9 cellular contexts compared by ENCODE assay signal in genomic region chr7:31443457-31443856, GRCh38.
DNase-seq lines count a peak whose midpoint lies in the region; ATAC-seq, FAIRE-seq and TF ChIP-seq lines count a peak whose summit lies in the region.
"Had no signal": no experiment of that assay in that cellular context is flagged by ENCODE, and none has a peak within 500 bp of the region (broad histone marks: within the 10 kb centered on the region; RNA-seq: fewer than 3 reads in every experiment).

No MANE protein-coding gene starts in this region.

- H3K27ac Mint-ChIP-seq in activated naive CD4-positive, alpha-beta T cell treated with anti-CD3 and anti-CD28 coated beads for 36 hours = no peak overlapping the region
- H3K27ac Mint-ChIP-seq: stimulated activated naive CD8-positive, alpha-beta T cell treated with anti-CD3 and anti-CD28 coated beads, Interleukin-15, Interleukin-2, amounts not matched to agents 100 ng/mL and 50 ng/mL, for 24 hours had no signal

- TF ChIP-seq POLR2A in NB4 (IDR thresholded peaks at IDR 0.05; ENCODE audit: extremely low read depth, insufficient read length) = no peak

- ATAC-seq in HG02623 (IDR thresholded peaks at IDR 0.05; ENCODE audit: unreplicated experiment) (peak; percentile 80), pancreas (peak; percentile 78 to 97 (median 88)), omental fat pad (ENCODE audit: low FRiP score) (no peak)

- WGBS in pancreas, 2 donors = 0 to 3% methylated on average over 1 of the region's 1 CpG

- DNase-seq in activated naive CD4-positive, alpha-beta T cell treated with anti-CD3 and anti-CD28 coated beads for 36 hours = peak; percentile 3
- DNase-seq in activated naive CD4-positive, alpha-beta T cell (lab: John Stamatoyannopoulos, UW) = no peak
- DNase-seq in NB4 (ENCODE audit: low read depth) = peak; percentile 74
- peak; percentile 34 for DNase-seq in SHP77 treated with DMSO at 0.1 percent for 48 hours (lab: John Stamatoyannopoulos, UW)
- peak; percentile 48 for DNase-seq in fibroblast of mammary gland (ENCODE audit: low read depth)
- peak in 1 of 6 donors; percentile 12 for DNase-seq in pancreas
- DNase-seq in omental fat pad (ENCODE audit: low spot score) = no peak

- peak; percentile 78 for FAIRE-seq in pancreas (lab: Jason Lieb, UNC)

- no peaks in the 10 kb centered on the region for H3K4me1 ChIP-seq in pancreas

- no peaks in the 10 kb centered on the region for H3K36me3 Mint-ChIP-seq in activated naive CD4-positive, alpha-beta T cell treated with anti-CD3 and anti-CD28 coated beads for 36 hours (ENCODE audit: low read depth)

- TF ChIP-seq CTCF in NB4 (IDR thresholded peaks at IDR 0.05; ENCODE audit: low read depth, low read length) = peak; percentile 85
- TF ChIP-seq CTCF in fibroblast of mammary gland (conservative IDR thresholded peaks at IDR 0.05; ENCODE audit: control insufficient read depth, insufficient read depth, low read depth, low read length) = peak; percentile 77
- peak; percentile 69 to 78 (median 73) for TF ChIP-seq CTCF in pancreas (IDR thresholded peaks at IDR 0.05)
- no peak for TF ChIP-seq CTCF in omental fat pad (IDR thresholded peaks at IDR 0.05)

- H3K27me3 Mint-ChIP-seq in activated naive CD4-positive, alpha-beta T cell treated with anti-CD3 and anti-CD28 coated beads for 36 hours (ENCODE audit: low read depth) = no peaks in the 10 kb centered on the region
- H3K27me3 Mint-ChIP-seq: stimulated activated naive CD8-positive, alpha-beta T cell treated with anti-CD3 and anti-CD28 coated beads, Interleukin-15, Interleukin-2, amounts not matched to agents 100 ng/mL and 50 ng/mL, for 24 hours had no signal

- intact Hi-C loops in activated naive CD4-positive, alpha-beta T cell treated with anti-CD3 and anti-CD28 coated beads for 36 hours (cut with micrococcal nuclease) = loop anchor here (1.0 to 5.0 kb wide), 4 partner anchors 45 to 311 kb away; no protein-coding TSS in a partner anchor
- intact Hi-C loops in pancreas (cut with DNase I) = loop anchor here in 1 of 3 donors (5.0 to 10.0 kb wide), 2 partner anchors 189 to 291 kb away; no protein-coding TSS in a partner anchor

- H3K36me3 ChIP-seq in pancreas = no peaks in the 10 kb centered on the region

- H3K9me3 Mint-ChIP-seq in activated naive CD4-positive, alpha-beta T cell treated with anti-CD3 and anti-CD28 coated beads for 36 hours = peaks cover 2% of the 10 kb centered on the region
- H3K9me3 Mint-ChIP-seq: stimulated activated naive CD8-positive, alpha-beta T cell treated with anti-CD3 and anti-CD28 coated beads, Interleukin-15, Interleukin-2, amounts not matched to agents 100 ng/mL and 50 ng/mL, for 24 hours had no signal

- H3K4me3 ChIP-seq in NB4 (ENCODE audit: low read depth, low read length) (no peak overlapping the region), fibroblast of mammary gland (ENCODE audit: control insufficient read depth, low read depth, low read length) (no peak overlapping the region), pancreas (no peak overlapping the region)

- no peaks in the 10 kb centered on the region for H3K9me3 ChIP-seq in pancreas

- H3K27me3 ChIP-seq in pancreas = no peaks in the 10 kb centered on the region

- CTCF ChIA-PET in activated naive CD4-positive, alpha-beta T cell treated with anti-CD3 and anti-CD28 coated beads for 36 hours (lab: Charles Lee) = interaction anchor here (0.7 to 1.7 kb wide), 11 partner anchors 8 to 309 kb away, joined by 3 to 9 read pairs (median 5); no protein-coding TSS in a partner anchor

- H3K27ac ChIP-seq in pancreas = no peak overlapping the region

- no peak overlapping the region for H3K4me3 Mint-ChIP-seq in activated naive CD4-positive, alpha-beta T cell treated with anti-CD3 and anti-CD28 coated beads for 36 hours
- H3K4me3 Mint-ChIP-seq: stimulated activated naive CD8-positive, alpha-beta T cell treated with anti-CD3 and anti-CD28 coated beads, Interleukin-15, Interleukin-2, amounts not matched to agents 100 ng/mL and 50 ng/mL, for 24 hours had no signal

- H3K4me1 Mint-ChIP-seq in activated naive CD4-positive, alpha-beta T cell treated with anti-CD3 and anti-CD28 coated beads for 36 hours (ENCODE audit: low read depth) = no peaks in the 10 kb centered on the region

Comparison
In these comparisons a context has a peak if more than half of its experiments do, and no peak if none do; other contexts are left out.
1. DNase-seq: peak in activated naive CD4-positive, alpha-beta T cell treated with anti-CD3 and anti-CD28 coated beads for 36 hours (single experiment), NB4 (single experiment), SHP77 treated with DMSO at 0.1 percent for 48 hours (single experiment) and fibroblast of mammary gland (single experiment); none in activated naive CD4-positive, alpha-beta T cell (0 of 4) and omental fat pad (single experiment).
2. CTCF ChIP-seq: peak in NB4 (single experiment), fibroblast of mammary gland (single experiment) and pancreas (4 of 4); none in omental fat pad (0 of 3).